ENCODE assay signal across 8 cellular contexts in genomic region chr13:45119469-45119989, GRCh38. TPM values are rescaled to one million over a fixed set of nuclear protein-coding genes. Genes with fewer than 3 reads are reported as not detected.
DNase-seq lines count a peak whose midpoint lies in the region; ATAC-seq and TF ChIP-seq lines count a peak whose summit lies in the region.

No MANE protein-coding gene starts in this region.

- no peak for TF ChIP-seq CTCF in astrocyte of the spinal cord (IDR thresholded peaks at IDR 0.05; ENCODE audit: low read depth, low read length)
- no peak for TF ChIP-seq CTCF in left lung (IDR thresholded peaks at IDR 0.05)

- peaks cover 3% of the 10 kb centered on the region for H3K4me1 Mint-ChIP-seq in T-helper 2 cell treated with Interferon-gamma antibody and Interleukin-4, amounts not matched to agents 5 μg/mL and 100 μg/mL, for 36 hours (ENCODE audit: low read depth)

- no peaks in the 10 kb centered on the region for H3K9me3 Mint-ChIP-seq in T-helper 2 cell treated with Interferon-gamma antibody and Interleukin-4, amounts not matched to agents 5 μg/mL and 100 μg/mL, for 36 hours

- peaks cover 4% of the 10 kb centered on the region for H3K36me3 Mint-ChIP-seq in T-helper 2 cell treated with Interferon-gamma antibody and Interleukin-4, amounts not matched to agents 5 μg/mL and 100 μg/mL, for 36 hours (ENCODE audit: low read depth)

- H3K9me3 ChIP-seq in left lung: no peaks in the 10 kb centered on the region

- H3K27me3 ChIP-seq in left lung: no peaks in the 10 kb centered on the region

- peak overlapping the region; percentile 77 to 87 for H3K27ac ChIP-seq in left lung

- H3K4me3 ChIP-seq in astrocyte of the spinal cord (ENCODE audit: low read depth, low read length) (peak overlapping the region; percentile 65), left lung (peak overlapping the region; percentile 84 to 92)

- intact Hi-C loops in left lung (cut with DNase I): no loop called here

- ATAC-seq in HG03196 (IDR thresholded peaks at IDR 0.05; ENCODE audit: unreplicated experiment): peak; percentile 22
- peak; percentile 56 for ATAC-seq in left lung

- peak; percentile 2 for DNase-seq in NCI-H2107 treated with DMSO at 0.1 percent for 48 hours (lab: John Stamatoyannopoulos, UW; ENCODE audit: unreplicated experiment)
- no peak for DNase-seq in NCI-H2107 (lab: John Stamatoyannopoulos, UW)
- peak; percentile 68 for DNase-seq in T-helper 2 cell treated with Interferon-gamma antibody and Interleukin-4, amounts not matched to agents 5 μg/mL and 100 μg/mL, for 36 hours (ENCODE audit: low spot score)
- peak; percentile 73 for DNase-seq in astrocyte of the spinal cord (ENCODE audit: low read depth, low spot score)
- no peak for DNase-seq in left lung
- peak; percentile 27 for DNase-seq in stimulated activated CD8-positive, alpha-beta memory T cell treated with anti-CD3 and anti-CD28 coated beads, Interleukin-12 subunit alpha, Interleukin-12 subunit beta, amount 100 ng/mL, for 4 hours (ENCODE audit: low read depth)
- no peak for DNase-seq in hippocampal formation (lab: John Stamatoyannopoulos, UW)

- no peak overlapping the region for H3K27ac Mint-ChIP-seq in T-helper 2 cell treated with Interferon-gamma antibody and Interleukin-4, amounts not matched to agents 5 μg/mL and 100 μg/mL, for 36 hours

- H3K27me3 Mint-ChIP-seq in T-helper 2 cell treated with Interferon-gamma antibody and Interleukin-4, amounts not matched to agents 5 μg/mL and 100 μg/mL, for 36 hours (ENCODE audit: low read depth): no peaks in the 10 kb centered on the region

- in situ Hi-C loops in astrocyte of the spinal cord (cut with HindIII; ENCODE audit: low sequenced_read_pairs): no loop called here

- peaks cover 7 to 30% of the 10 kb centered on the region in 2 donors for H3K4me1 ChIP-seq in left lung

- no peak overlapping the region for H3K4me3 Mint-ChIP-seq in T-helper 2 cell treated with Interferon-gamma antibody and Interleukin-4, amounts not matched to agents 5 μg/mL and 100 μg/mL, for 36 hours

- H3K36me3 ChIP-seq in left lung: no peaks in the 10 kb centered on the region

RNA-seq across cellular contexts. Expression of gene GTF2F2, which starts 0.8 kb away (rescaled TPM):
- total RNA-seq in left lung: 10 to 100 TPM; 15.5 to 16.5 TPM

Comparison
In these comparisons a context has a peak if more than half of its experiments do, and no peak if none do; other contexts are left out.
1. DNase-seq: peak in NCI-H2107 treated with DMSO at 0.1 percent for 48 hours (single experiment), T-helper 2 cell treated with Interferon-gamma antibody and Interleukin-4, amounts not matched to agents 5 μg/mL and 100 μg/mL, for 36 hours (single experiment), astrocyte of the spinal cord (single experiment) and stimulated activated CD8-positive, alpha-beta memory T cell treated with anti-CD3 and anti-CD28 coated beads, Interleukin-12 subunit alpha, Interleukin-12 subunit beta, amount 100 ng/mL, for 4 hours (single experiment); none in NCI-H2107 (single experiment), left lung (0 of 2) and hippocampal formation (0 of 2).